ENCODE assay signal across 14 cellular contexts in genomic region chr13:27036236-27036981, GRCh38.
DNase-seq lines count a peak whose midpoint lies in the region; ATAC-seq, FAIRE-seq and TF ChIP-seq lines count a peak whose summit lies in the region.
"Had no signal": no experiment of that assay in that cellular context is flagged by ENCODE, and none has a peak within 500 bp of the region (broad histone marks: within the 10 kb centered on the region; RNA-seq: fewer than 3 reads in every experiment).

No MANE protein-coding gene starts in this region.

- no peaks in the 10 kb centered on the region for H4K20me1 ChIP-seq in osteoblast (ENCODE audit: insufficient read depth, low read length)

- H3K36me3 ChIP-seq in osteoblast (ENCODE audit: insufficient read depth, low read length) = no peaks in the 10 kb centered on the region

- no peak overlapping the region for H3K27ac ChIP-seq in osteoblast (ENCODE audit: low read depth, low read length)

- no peaks in the 10 kb centered on the region for H3K27me3 ChIP-seq in osteoblast (ENCODE audit: insufficient read depth, low read length)

- no peaks in the 10 kb centered on the region for H3K36me3 Mint-ChIP-seq in activated naive CD4-positive, alpha-beta T cell treated with anti-CD3 and anti-CD28 coated beads, Interleukin-2, amount 50 U/mL, for 72 hours
- H3K36me3 Mint-ChIP-seq: CD8-positive, alpha-beta T cell had no signal

- FAIRE-seq in GM12891 (lab: Jason Lieb, UNC) = no peak

- ATAC-seq in activated naive CD4-positive, alpha-beta T cell treated with anti-CD3 and anti-CD28 coated beads, Interleukin-2, amount 50 U/mL, for 72 hours = no peak
- no peak for ATAC-seq in HG02610 (IDR thresholded peaks at IDR 0.05; ENCODE audit: unreplicated experiment)
- ATAC-seq: CD8-positive, alpha-beta T cell had no signal

- H3K9me3 ChIP-seq in osteoblast (ENCODE audit: low read depth, low read length) = no peaks in the 10 kb centered on the region

- TF ChIP-seq CTCF in osteoblast (IDR thresholded peaks at IDR 0.05; ENCODE audit: extremely low read depth, low read depth, low read length) = no peak

- no peak for TF ChIP-seq POLR2A in GM12891 (IDR thresholded peaks at IDR 0.05; ENCODE audit: low read depth, low read length)

- peak overlapping the region; percentile 34 for H3K4me2 ChIP-seq in osteoblast (ENCODE audit: insufficient read depth, low read length)

- peak; percentile 26 for DNase-seq in EL
- DNase-seq in RPMI7951 (ENCODE audit: low read depth) = peak; percentile 37
- DNase-seq in fibroblast of peridontal ligament (ENCODE audit: extremely low read depth) = peak; percentile 53
- peak; percentile 81 for DNase-seq in osteoblast (ENCODE audit: insufficient read length, low spot score, missing footprints)
- DNase-seq in activated effector memory CD4-positive, alpha-beta T cell treated with anti-CD3 and anti-CD28 coated beads, Interleukin-2, amount 50 U/mL, for 16 hours = no peak
- DNase-seq in GM12891 (ENCODE audit: insufficient read length, low spot score) = no peak
- no peak for DNase-seq in activated naive CD4-positive, alpha-beta T cell treated with anti-CD3 and anti-CD28 coated beads, Interleukin-2, amount 50 U/mL, for 72 hours (ENCODE audit: low spot score in 2 of 2)
- DNase-seq: activated CD4-positive, alpha-beta memory T cell treated with anti-CD3 and anti-CD28 coated beads, Interleukin-2, amount 10 ng/mL, durations not matched to agents 7 days and 5 days; activated naive CD4-positive, alpha-beta T cell treated with Interleukin-2 at 50 U/mL for 16 hours; CD8-positive, alpha-beta T cell; right cardiac atrium; substantia nigra had no signal

- no peak overlapping the region for H3K27ac Mint-ChIP-seq in activated naive CD4-positive, alpha-beta T cell treated with anti-CD3 and anti-CD28 coated beads, Interleukin-2, amount 50 U/mL, for 72 hours
- H3K27ac Mint-ChIP-seq: activated CD4-positive, alpha-beta memory T cell treated with anti-CD3 and anti-CD28 coated beads, Interleukin-2, amount 10 ng/mL, durations not matched to agents 7 days and 5 days; CD8-positive, alpha-beta T cell had no signal

- H3K9me3 Mint-ChIP-seq in activated naive CD4-positive, alpha-beta T cell treated with anti-CD3 and anti-CD28 coated beads, Interleukin-2, amount 50 U/mL, for 72 hours = no peaks in the 10 kb centered on the region
- H3K9me3 Mint-ChIP-seq: activated CD4-positive, alpha-beta memory T cell treated with anti-CD3 and anti-CD28 coated beads, Interleukin-2, amount 10 ng/mL, durations not matched to agents 7 days and 5 days; CD8-positive, alpha-beta T cell; central memory CD8-positive, alpha-beta T cell had no signal

- no peaks in the 10 kb centered on the region for H3K79me2 ChIP-seq in osteoblast (ENCODE audit: insufficient read depth, low read length)

- H3K4me1 ChIP-seq in osteoblast (ENCODE audit: insufficient read depth, low read length) = peaks cover 32% of the 10 kb centered on the region

- H2AFZ ChIP-seq in osteoblast (ENCODE audit: low read length) = peak overlapping the region; percentile 16

- H3K4me3 ChIP-seq in osteoblast (ENCODE audit: insufficient read depth, low read length) = peak overlapping the region; percentile 8

TF ChIP-seq in GM12891, 5 proteins besides CTCF, POLR2A, EP300 and RAD21:
- TF ChIP-seq PAX5 (IDR thresholded peaks at IDR 0.05; ENCODE audit: insufficient read depth, low read length, severe bottlenecking) (no peak), TAF1 (IDR thresholded peaks at IDR 0.05; ENCODE audit: low read depth, low read length) (no peak), POLR2AphosphoS5 (IDR thresholded peaks at IDR 0.05; ENCODE audit: low read depth, low read length) (no peak), SPI1 (IDR thresholded peaks at IDR 0.05; ENCODE audit: low read depth, low read length) (no peak), POU2F2 (IDR thresholded peaks at IDR 0.05; ENCODE audit: low read depth, low read length) (no peak)

Comparison
In these comparisons a context has a peak if more than half of its experiments do, and no peak if none do; other contexts are left out.
1. DNase-seq: peak in EL (single experiment), RPMI7951 (single experiment), fibroblast of peridontal ligament (single experiment) and osteoblast (single experiment); none in activated effector memory CD4-positive, alpha-beta T cell treated with anti-CD3 and anti-CD28 coated beads, Interleukin-2, amount 50 U/mL, for 16 hours (single experiment), GM12891 (single experiment) and activated naive CD4-positive, alpha-beta T cell treated with anti-CD3 and anti-CD28 coated beads, Interleukin-2, amount 50 U/mL, for 72 hours (0 of 2).